In the genomic region with DNA sequence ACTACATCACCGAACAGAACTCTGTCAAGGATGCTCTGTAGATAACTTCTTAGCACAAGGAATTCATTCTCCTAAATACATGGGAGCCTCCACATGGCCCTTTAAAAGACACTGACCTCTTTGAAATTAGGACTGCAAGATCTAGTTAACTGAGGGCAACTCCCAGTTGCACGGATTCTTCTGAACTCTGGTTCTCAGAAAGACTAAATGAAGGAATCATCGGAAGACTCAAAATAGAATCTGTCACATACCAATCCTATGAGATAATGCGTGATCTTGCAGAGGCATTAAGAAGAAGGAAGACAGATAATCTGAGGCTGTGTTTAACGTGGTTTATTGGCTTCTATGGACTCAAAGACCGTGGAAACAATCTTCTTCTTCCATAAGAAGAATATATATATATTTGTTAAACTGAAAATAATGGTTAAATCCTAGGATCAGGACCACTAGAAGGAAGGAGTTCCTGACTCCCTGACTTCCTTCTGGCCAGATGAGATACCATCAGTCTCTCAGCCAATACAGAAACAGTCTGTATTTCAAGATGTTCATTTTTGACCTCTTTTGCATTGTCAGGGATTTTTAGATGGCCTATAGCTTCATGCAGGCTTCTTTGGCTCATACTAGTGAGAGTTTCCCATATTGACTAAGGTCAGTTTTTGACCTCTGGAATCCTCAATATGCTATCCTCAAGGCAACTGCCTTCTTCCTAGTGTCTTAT, we compare ENCODE assay signal across 14 cellular contexts. TPM values are rescaled to one million over a fixed set of nuclear protein-coding genes. Genes with fewer than 3 reads are reported as not detected.
A peak's percentile ranks its signal among the peaks of the same experiment; 100 is the strongest.
DNase-seq lines count a peak whose midpoint lies in the region; ATAC-seq and TF ChIP-seq lines count a peak whose summit lies in the region.
"Had no signal": no experiment of that assay in that cellular context is flagged by ENCODE, and none has a peak within 500 bp of the region (broad histone marks: within the 10 kb centered on the region; RNA-seq: fewer than 3 reads in every experiment).

No MANE protein-coding gene starts in this region.

- H3K4me1 ChIP-seq in SJSA1 (replicated peaks), result peaks cover 19% of the 10 kb centered on the region
- H3K4me1 ChIP-seq in neuron (ENCODE audit: insufficient read depth, low read length), result no peaks in the 10 kb centered on the region

- no peak for ATAC-seq in T-helper 17 cell
- ATAC-seq in HG03196 (IDR thresholded peaks at IDR 0.05; ENCODE audit: unreplicated experiment), result no peak
- ATAC-seq in GM19452 (IDR thresholded peaks at IDR 0.05; ENCODE audit: unreplicated experiment), result no peak

- H3K9me3 ChIP-seq in SJSA1 (replicated peaks), result no peaks in the 10 kb centered on the region
- no peaks in the 10 kb centered on the region for H3K9me3 ChIP-seq in neuron (ENCODE audit: low read length)
- H3K9me3 ChIP-seq in T-helper 17 cell (ENCODE audit: control insufficient read depth, low read length, poor library complexity, severe bottlenecking), result no peaks in the 10 kb centered on the region

- TF ChIP-seq CTCF in fibroblast of villous mesenchyme (IDR thresholded peaks at IDR 0.05; ENCODE audit: insufficient read depth, low read depth, low read length) (no peak), mesothelial cell of epicardium (IDR thresholded peaks at IDR 0.05; ENCODE audit: unreplicated experiment) (no peak)

- H3K36me3 ChIP-seq in SJSA1 (no peaks in the 10 kb centered on the region), neuron (ENCODE audit: insufficient read depth, low read length) (no peaks in the 10 kb centered on the region)

- H3K4me3 ChIP-seq in SJSA1, result no peak overlapping the region
- no peak overlapping the region for H3K4me3 ChIP-seq in fibroblast of villous mesenchyme (ENCODE audit: low read depth, low read length)
- no peak overlapping the region for H3K4me3 ChIP-seq in neuron (ENCODE audit: low read length)

- no peak overlapping the region for H3K4me3 Mint-ChIP-seq in T-helper 17 cell
- H3K4me3 Mint-ChIP-seq in mesothelial cell of epicardium, result no peak overlapping the region
- H3K4me3 Mint-ChIP-seq: CD4-positive, alpha-beta T cell had no signal

- H3K27me3 Mint-ChIP-seq in T-helper 17 cell, result no peaks in the 10 kb centered on the region
- no peaks in the 10 kb centered on the region for H3K27me3 Mint-ChIP-seq in mesothelial cell of epicardium (ENCODE audit: low read depth)

- no peaks in the 10 kb centered on the region for H3K9me3 Mint-ChIP-seq in mesothelial cell of epicardium
- H3K9me3 Mint-ChIP-seq: CD4-positive, alpha-beta T cell had no signal

- H3K27ac Mint-ChIP-seq in T-helper 17 cell, result no peak overlapping the region
- no peak overlapping the region for H3K27ac Mint-ChIP-seq in mesothelial cell of epicardium
- H3K27ac Mint-ChIP-seq: CD4-positive, alpha-beta T cell had no signal

- H3K4me1 Mint-ChIP-seq in T-helper 17 cell, result peaks cover 3% of the 10 kb centered on the region
- H3K4me1 Mint-ChIP-seq in mesothelial cell of epicardium, result peaks cover 7% of the 10 kb centered on the region

- peak overlapping the region; percentile 47 for H3K27ac ChIP-seq in SJSA1

- H3K36me3 Mint-ChIP-seq in T-helper 17 cell (ENCODE audit: low read depth) (peaks cover 2% of the 10 kb centered on the region), mesothelial cell of epicardium (no peaks in the 10 kb centered on the region)

- DNase-seq in EL, result peak; percentile 80
- DNase-seq in SJSA1 (ENCODE audit: low read depth in 1 of 2, low spot score in 2 of 2), result peak in 1 of 2 experiments; percentile 60
- peak; percentile 82 for DNase-seq in fibroblast of villous mesenchyme (ENCODE audit: low read depth)
- no peak for DNase-seq in T-helper 17 cell
- DNase-seq in mesothelial cell of epicardium (ENCODE audit: low spot score in 2 of 2, unreplicated experiment in 2 of 2), result no peak
- DNase-seq: activated effector memory CD4-positive, alpha-beta T cell treated with Interleukin-2 at 50 U/mL for 16 hours; CD4-positive, alpha-beta T cell; NCI-H524 treated with DMSO at 0.1 percent for 48 hours; posterior cingulate gyrus; stimulated activated CD4-positive, alpha-beta T cell treated with anti-CD3 and anti-CD28 coated beads, Interleukin-4, amount 100 ng/mL, for 1 hour; stimulated activated naive CD4-positive, alpha-beta T cell had no signal

- no peaks in the 10 kb centered on the region for H3K27me3 ChIP-seq in SJSA1 (replicated peaks)
- no peaks in the 10 kb centered on the region for H3K27me3 ChIP-seq in neuron (ENCODE audit: insufficient read depth, low read length)

- H2AFZ ChIP-seq in neuron (ENCODE audit: low read depth, low read length), result peak overlapping the region; percentile 1

RNA-seq across cellular contexts. Expression of a gene that starts 33.9 kb away (rescaled TPM):
- total RNA-seq in SJSA1 (2014; rRNA removed; shearing (Covaris generic)), result 22.5 and 35.3 TPM in 2 replicates
- total RNA-seq in fibroblast of villous mesenchyme, result 55.4 and 90.2 TPM in 2 replicates
- total RNA-seq in T-helper 17 cell, result 10 to 100 TPM; 37.4 to 44.2 TPM
- total RNA-seq in mesothelial cell of epicardium, result 31.6 to 34.0 TPM (median 32.7 TPM) in 3 replicates

Comparison
In these comparisons a context has a peak if more than half of its experiments do, and no peak if none do; other contexts are left out.
1. DNase-seq: peak in EL (single experiment) and fibroblast of villous mesenchyme (single experiment); none in T-helper 17 cell (0 of 3) and mesothelial cell of epicardium (0 of 2).